1 cellular context compared by ENCODE assay signal in the genomic region with DNA sequence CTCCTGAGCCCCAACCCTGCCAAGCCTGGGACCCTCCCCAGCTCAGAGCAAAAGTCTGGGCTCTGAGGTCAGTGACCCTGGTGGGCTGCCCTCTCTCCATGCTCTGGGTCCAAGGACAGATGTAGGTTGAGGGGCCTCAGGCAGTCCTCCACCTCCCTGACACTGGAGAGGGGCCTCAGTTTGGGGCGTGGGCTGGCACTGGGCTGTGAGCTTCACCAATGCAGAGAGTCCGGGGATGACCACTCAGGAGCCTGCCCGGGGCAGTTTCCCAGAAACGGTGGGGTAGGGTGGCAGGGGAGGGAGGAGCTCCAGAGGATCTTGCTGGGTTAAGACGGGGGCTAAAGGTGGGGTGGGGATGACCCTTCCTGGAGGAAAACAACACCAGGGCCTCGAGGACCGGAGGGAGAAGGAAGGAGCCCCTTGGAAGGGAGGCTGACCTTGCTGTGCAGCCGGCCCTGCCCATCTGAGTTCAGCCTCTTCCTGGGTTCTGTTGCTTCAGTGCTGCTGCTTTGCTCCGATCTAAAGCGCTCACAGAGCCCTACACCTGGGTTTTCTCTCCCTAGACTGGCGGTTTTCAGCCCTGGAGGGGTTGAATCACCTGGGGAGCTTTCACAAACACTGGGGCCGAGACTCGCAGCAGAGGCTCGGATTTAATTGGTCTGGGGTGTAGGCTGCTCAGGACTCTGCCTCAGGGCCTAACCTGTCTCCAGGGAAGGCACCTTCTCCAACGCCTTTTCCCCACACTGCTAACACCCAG.
TF ChIP-seq lines count a peak whose summit lies in the region.

No MANE protein-coding gene starts in this region.

TF ChIP-seq in IMR-90, 13 proteins besides CTCF, POLR2A, EP300 and RAD21:
- TF ChIP-seq FOS (IDR thresholded peaks at IDR 0.05; ENCODE audit: low read depth, low read length) = no peak
- TF ChIP-seq MAFK (IDR thresholded peaks at IDR 0.05; ENCODE audit: low read depth, low read length) = no peak
- no peak for TF ChIP-seq MAZ (IDR thresholded peaks at IDR 0.05; ENCODE audit: borderline replicate concordance, low read depth, low read length)
- TF ChIP-seq SMC3 (IDR thresholded peaks at IDR 0.05; ENCODE audit: low read depth, low read length) = no peak
- no peak for TF ChIP-seq RFX5 (IDR thresholded peaks at IDR 0.05; ENCODE audit: low read depth, low read length)
